ENCODE assay signal across 8 cellular contexts in genomic region chr19:28914173-28914572, GRCh38.
"Had no signal": no experiment of that assay in that cellular context is flagged by ENCODE, and none has a peak within 500 bp of the region (broad histone marks: within the 10 kb centered on the region; RNA-seq: fewer than 3 reads in every experiment).

No MANE protein-coding gene starts in this region.

- H3K4me1 ChIP-seq: HAP-1 had no signal

- DNase-seq: H7, HFFc6, KBM-7 had no signal

- H3K27ac ChIP-seq: HL-60 had no signal

- H3K36me3 ChIP-seq: HAP-1 had no signal

- ATAC-seq: GM23338, HCT116, HepG2 had no signal

- H3K4me2 ChIP-seq: GM23338 had no signal

- H3K9me3 ChIP-seq: HAP-1 had no signal

- H2AFZ ChIP-seq: GM23338 had no signal

- H3K4me3 ChIP-seq: GM23338, HAP-1 had no signal

- FAIRE-seq: HepG2 had no signal
